Comparison of ENCODE assay signal across 15 cellular contexts in the genomic region with DNA sequence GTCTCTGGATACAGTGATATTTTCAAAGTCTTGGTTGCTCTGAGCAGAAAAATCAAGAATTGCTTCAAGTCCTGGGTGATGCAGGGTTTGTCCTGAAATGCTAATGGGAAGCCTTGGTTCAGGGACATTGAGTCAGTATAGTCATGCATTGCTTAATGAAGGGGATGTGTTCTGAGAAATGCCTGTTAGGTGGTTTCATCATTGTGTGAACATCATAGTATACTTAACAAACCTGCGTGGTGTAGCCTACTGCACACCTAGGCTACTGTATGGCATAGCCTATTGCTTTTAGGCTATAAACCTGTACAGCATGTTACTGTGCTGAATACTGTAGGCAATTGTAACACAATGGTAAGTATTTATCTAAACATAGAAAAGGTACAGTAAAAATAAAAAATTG.
"Had no signal": no experiment of that assay in that cellular context is flagged by ENCODE, and none has a peak within 500 bp of the region (broad histone marks: within the 10 kb centered on the region; RNA-seq: fewer than 3 reads in every experiment).

No MANE protein-coding gene starts in this region.

- H3K27me3 Mint-ChIP-seq: central memory CD8-positive, alpha-beta T cell; dendritic cell treated with granulocyte-macrophage colony-stimulating factor and Interleukin-4, amounts not matched to agents 40 ng/mL and 50 ng/mL, for 4 days had no signal

- DNase-seq: activated CD4-positive, alpha-beta T cell treated with anti-CD3 and anti-CD28 coated beads, Interleukin-2, amount 50 U/mL, for 4 hours; activated naive CD4-positive, alpha-beta T cell treated with anti-CD3 and anti-CD28 coated beads for 36 hours; activated T-cell treated with anti-CD3 and anti-CD28 coated beads, Interleukin-2, amount 50 U/mL, for 48 hours; endodermal cell; esophagus squamous epithelium; islet precursor cell; stimulated activated CD4-positive, alpha-beta T cell treated with anti-CD3 and anti-CD28 coated beads, Interleukin-2, amount 100 ng/mL, for 48 hours; stimulated activated naive CD4-positive, alpha-beta T cell treated with Interleukin-2 at 50 U/mL for 16 hours; T-helper 2 cell had no signal

- H3K36me3 ChIP-seq: suprapubic skin had no signal

- H3K4me3 ChIP-seq: esophagus squamous epithelium, suprapubic skin had no signal

- H3K9me3 Mint-ChIP-seq: activated naive CD4-positive, alpha-beta T cell treated with anti-CD3 and anti-CD28 coated beads for 36 hours; central memory CD8-positive, alpha-beta T cell; dendritic cell treated with granulocyte-macrophage colony-stimulating factor and Interleukin-4, amounts not matched to agents 40 ng/mL and 50 ng/mL, for 4 days; endodermal cell; neural crest cell had no signal

- H3K9me3 ChIP-seq: esophagus squamous epithelium, suprapubic skin had no signal

- H3K4me1 ChIP-seq: esophagus squamous epithelium, suprapubic skin had no signal

- FAIRE-seq: TTC549 had no signal

- H3K27ac ChIP-seq: esophagus squamous epithelium, suprapubic skin had no signal

- ATAC-seq: activated CD4-positive, CD25-positive, alpha-beta regulatory T cell treated with anti-CD3 and anti-CD28 coated beads, Interleukin-2, amount 50 U/mL, for 24 hours had no signal

- H3K27me3 ChIP-seq: esophagus squamous epithelium, suprapubic skin had no signal

- H3K27ac Mint-ChIP-seq: activated naive CD4-positive, alpha-beta T cell treated with anti-CD3 and anti-CD28 coated beads for 36 hours; dendritic cell treated with granulocyte-macrophage colony-stimulating factor and Interleukin-4, amounts not matched to agents 40 ng/mL and 50 ng/mL, for 4 days had no signal

- H3K4me3 Mint-ChIP-seq: activated naive CD4-positive, alpha-beta T cell treated with anti-CD3 and anti-CD28 coated beads for 36 hours; central memory CD8-positive, alpha-beta T cell; dendritic cell treated with granulocyte-macrophage colony-stimulating factor and Interleukin-4, amounts not matched to agents 40 ng/mL and 50 ng/mL, for 4 days; endodermal cell; neural crest cell had no signal
